ENCODE assay signal across 1 cellular context in genomic region chr12:75854681-75855309, GRCh38.
TF ChIP-seq lines count a peak whose summit lies in the region.

No MANE protein-coding gene starts in this region.

TF ChIP-seq in IMR-90, 13 proteins besides CTCF, POLR2A, EP300 and RAD21:
- TF ChIP-seq MAFK (IDR thresholded peaks at IDR 0.05; ENCODE audit: low read depth, low read length) (no peak), BHLHE40 (IDR thresholded peaks at IDR 0.05; ENCODE audit: low read depth, low read length) (no peak), NFE2L2 (IDR thresholded peaks at IDR 0.05; ENCODE audit: low read depth, low read length) (no peak), RFX5 (IDR thresholded peaks at IDR 0.05; ENCODE audit: low read depth, low read length) (no peak), FOS (IDR thresholded peaks at IDR 0.05; ENCODE audit: low read depth, low read length) (no peak), ELK1 (IDR thresholded peaks at IDR 0.05; ENCODE audit: borderline replicate concordance, low read depth, low read length) (no peak), MXI1 (IDR thresholded peaks at IDR 0.05; ENCODE audit: borderline replicate concordance, low read depth, low read length) (no peak), RCOR1 (IDR thresholded peaks at IDR 0.05; ENCODE audit: insufficient replicate concordance, low read length) (no peak)
